Comparison of ENCODE assay signal across 11 cellular contexts in the genomic region with DNA sequence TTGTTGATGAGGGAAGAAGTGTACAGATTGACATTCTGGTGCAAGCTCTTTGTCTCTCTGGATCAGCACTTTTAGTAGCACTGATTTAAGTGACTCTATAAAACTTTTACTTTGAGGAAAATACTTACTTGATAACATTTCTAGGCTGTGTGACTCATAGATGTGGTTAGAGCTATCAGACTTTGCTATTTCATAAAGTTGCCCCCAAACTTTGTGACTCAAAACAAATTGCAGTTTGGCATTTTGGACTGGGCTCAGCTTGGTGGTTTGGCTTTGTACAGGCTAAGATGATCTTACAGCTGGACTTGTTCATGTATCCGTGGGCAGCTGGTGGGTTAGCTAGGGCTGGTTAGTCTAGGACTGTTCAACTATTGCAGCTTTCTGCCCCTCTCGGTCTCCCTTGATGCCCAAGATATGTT. TPM values are rescaled to one million over a fixed set of nuclear protein-coding genes. Genes with fewer than 3 reads are reported as not detected.
DNase-seq lines count a peak whose midpoint lies in the region; ATAC-seq and TF ChIP-seq lines count a peak whose summit lies in the region.
"Had no signal": no experiment of that assay in that cellular context is flagged by ENCODE, and none has a peak within 500 bp of the region (broad histone marks: within the 10 kb centered on the region; RNA-seq: fewer than 3 reads in every experiment).

No MANE protein-coding gene starts in this region.

- H3K4me1 ChIP-seq in HCT116 (ENCODE audit: control insufficient read depth in 1 of 2, insufficient read depth in 2 of 2, low read length in 2 of 2) = peaks cover 34 to 76% of the 10 kb centered on the region in 2 experiments
- H3K4me1 ChIP-seq: spleen had no signal

- no peaks in the 10 kb centered on the region for H3K36me3 ChIP-seq in HCT116 (ENCODE audit: control insufficient read depth in 1 of 2, insufficient read depth in 2 of 2, low read length in 2 of 2)
- H3K36me3 ChIP-seq: spleen had no signal

- no peaks in the 10 kb centered on the region for H3K79me2 ChIP-seq in HCT116 (ENCODE audit: insufficient read depth, low read length)

- ATAC-seq in HCT116 = peak; percentile 41
- ATAC-seq: WTC11 had no signal

- H2AFZ ChIP-seq in HCT116 (ENCODE audit: low read depth, low read length, poor library complexity, severe bottlenecking) = no peak overlapping the region

- H3K4me3 ChIP-seq in HCT116 (replicated peaks in 1 of 2; ENCODE audit: low read depth in 1 of 2, low read length in 2 of 2) = no peak overlapping the region
- H3K4me3 ChIP-seq: spleen had no signal

- no peaks in the 10 kb centered on the region for H3K9me2 ChIP-seq in HCT116 (ENCODE audit: insufficient read depth)

- RAD21 ChIA-PET in HCT116 (lab: Charles Lee; ENCODE audit: low non-redundant PET in 1 of 2, low total read pairs in 2 of 2, uncharacterized antibody in 2 of 2, unreplicated experiment in 2 of 2) = no interaction called here

- TF ChIP-seq RAD21 in HCT116 (IDR thresholded peaks at IDR 0.05; ENCODE audit: low read depth) = no peak

- no peaks in the 10 kb centered on the region for H3K9me3 ChIP-seq in HCT116 (ENCODE audit: control insufficient read depth in 1 of 2, insufficient read depth in 1 of 2, low read depth in 1 of 2, low read length in 2 of 2)
- H3K9me3 ChIP-seq: spleen had no signal

- no peak overlapping the region for H3K27ac ChIP-seq in HCT116 (ENCODE audit: low read depth, low read length)
- H3K27ac ChIP-seq: spleen had no signal

- peak overlapping the region; percentile 52 for H3K4me2 ChIP-seq in HCT116 (ENCODE audit: low read length)

- peak; percentile 36 for DNase-seq in AG08396 (ENCODE audit: low spot score)
- no peak for DNase-seq in HCT116 (ENCODE audit: low read depth, low spot score)
- peak; percentile 53 to 56 for DNase-seq in activated T-cell treated with anti-CD3 and anti-CD28 coated beads, Interleukin-2, amount 50 U/mL, for 48 hours
- DNase-seq in hepatic stellate cell (ENCODE audit: low spot score) = peak; percentile 36
- DNase-seq in mucosa of gallbladder (ENCODE audit: low spot score) = no peak
- no peak for DNase-seq in SKM-1 treated with dmso at 0.1 percent for 144 hours (lab: John Stamatoyannopoulos, UW; ENCODE audit: unreplicated experiment)
- DNase-seq in NCI-H345 (lab: John Stamatoyannopoulos, UW) = no peak
- DNase-seq in NCI-H526 (lab: John Stamatoyannopoulos, UW) = no peak
- DNase-seq: NCI-H1048, spleen had no signal

- no peaks in the 10 kb centered on the region for H4K20me1 ChIP-seq in HCT116 (ENCODE audit: insufficient read depth)

- CTCF ChIA-PET in HCT116 (lab: Charles Lee) = interaction anchor here (0.8 kb wide), 1 partner anchor 13 kb away, joined by 3 read pairs; no protein-coding TSS in a partner anchor

- POLR2A ChIA-PET in HCT116 (lab: Charles Lee) = interaction anchor here (1.1 kb wide), 1 partner anchor 43 kb away, joined by 3 read pairs; no protein-coding TSS in a partner anchor

- BruUV-seq in HCT116 (replicated peaks; lab: Mats Ljungman, UMichigan) = no TSS peak

- no peaks in the 10 kb centered on the region for H3K27me3 ChIP-seq in HCT116 (ENCODE audit: insufficient read depth, low read length)
- H3K27me3 ChIP-seq: spleen had no signal

- TF ChIP-seq POLR2A in HCT116 (IDR thresholded peaks at IDR 0.05; ENCODE audit: borderline replicate concordance, extremely low read depth, insufficient read depth, insufficient read length) = no peak

- H3K9ac ChIP-seq in HCT116 (ENCODE audit: low read length) = no peak overlapping the region

- intact Hi-C loops in HCT116 (cut with micrococcal nuclease) = no loop called here

- no peak for TF ChIP-seq CTCF in HCT116 (IDR thresholded peaks at IDR 0.05 in 2 of 3, conservative IDR thresholded peaks at IDR 0.05 in 1 of 3; ENCODE audit: borderline replicate concordance in 1 of 3, insufficient read depth in 1 of 3, low read depth in 2 of 3, low read length in 2 of 3)

TF ChIP-seq in HCT116, 20 proteins besides CTCF, POLR2A, EP300 and RAD21:
- no peak for TF ChIP-seq EGR1 (IDR thresholded peaks at IDR 0.05; ENCODE audit: low read depth)
- no peak for TF ChIP-seq ELF1 (IDR thresholded peaks at IDR 0.05; ENCODE audit: borderline replicate concordance, low read depth)
- TF ChIP-seq FOSL1 (IDR thresholded peaks at IDR 0.05; ENCODE audit: low read depth) = peak; percentile 50
- no peak for TF ChIP-seq YY1 (IDR thresholded peaks at IDR 0.05; ENCODE audit: extremely low read depth, insufficient replicate concordance, low read depth, low read length)
- TF ChIP-seq, protein P1, sequence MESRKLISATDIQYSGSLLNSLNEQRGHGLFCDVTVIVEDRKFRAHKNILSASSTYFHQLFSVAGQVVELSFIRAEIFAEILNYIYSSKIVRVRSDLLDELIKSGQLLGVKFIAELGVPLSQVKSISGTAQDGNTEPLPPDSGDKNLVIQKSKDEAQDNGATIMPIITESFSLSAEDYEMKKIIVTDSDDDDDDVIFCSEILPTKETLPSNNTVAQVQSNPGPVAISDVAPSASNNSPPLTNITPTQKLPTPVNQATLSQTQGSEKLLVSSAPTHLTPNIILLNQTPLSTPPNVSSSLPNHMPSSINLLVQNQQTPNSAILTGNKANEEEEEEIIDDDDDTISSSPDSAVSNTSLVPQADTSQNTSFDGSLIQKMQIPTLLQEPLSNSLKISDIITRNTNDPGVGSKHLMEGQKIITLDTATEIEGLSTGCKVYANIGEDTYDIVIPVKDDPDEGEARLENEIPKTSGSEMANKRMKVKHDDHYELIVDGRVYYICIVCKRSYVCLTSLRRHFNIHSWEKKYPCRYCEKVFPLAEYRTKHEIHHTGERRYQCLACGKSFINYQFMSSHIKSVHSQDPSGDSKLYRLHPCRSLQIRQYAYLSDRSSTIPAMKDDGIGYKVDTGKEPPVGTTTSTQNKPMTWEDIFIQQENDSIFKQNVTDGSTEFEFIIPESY (IDR thresholded peaks at IDR 0.05; ENCODE audit: extremely low read depth, insufficient replicate concordance, low read length) = peak; percentile 25
- TF ChIP-seq SP1 (IDR thresholded peaks at IDR 0.05; ENCODE audit: low read depth) = peak; percentile 46; the same call in 1 of the 2 replicates

RNA-seq across cellular contexts. Expression of a gene that starts 42.1 kb away (rescaled TPM):
- total RNA-seq in HCT116 (2021; ENCODE audit: unreplicated experiment) (97.4 TPM), mucosa of gallbladder (188 TPM)
- 21.7 and 26.3 TPM in 2 replicates for polyA plus RNA-seq in HCT116 (2012)

Comparison
In these comparisons a context has a peak if more than half of its experiments do, and no peak if none do; other contexts are left out.
1. DNase-seq: peak in AG08396 (single experiment), activated T-cell treated with anti-CD3 and anti-CD28 coated beads, Interleukin-2, amount 50 U/mL, for 48 hours (2 of 2) and hepatic stellate cell (single experiment); none in HCT116 (single experiment), mucosa of gallbladder (single experiment), SKM-1 treated with dmso at 0.1 percent for 144 hours (single experiment), NCI-H345 (single experiment) and NCI-H526 (0 of 2).